23 cellular contexts compared by ENCODE assay signal in the genomic region with DNA sequence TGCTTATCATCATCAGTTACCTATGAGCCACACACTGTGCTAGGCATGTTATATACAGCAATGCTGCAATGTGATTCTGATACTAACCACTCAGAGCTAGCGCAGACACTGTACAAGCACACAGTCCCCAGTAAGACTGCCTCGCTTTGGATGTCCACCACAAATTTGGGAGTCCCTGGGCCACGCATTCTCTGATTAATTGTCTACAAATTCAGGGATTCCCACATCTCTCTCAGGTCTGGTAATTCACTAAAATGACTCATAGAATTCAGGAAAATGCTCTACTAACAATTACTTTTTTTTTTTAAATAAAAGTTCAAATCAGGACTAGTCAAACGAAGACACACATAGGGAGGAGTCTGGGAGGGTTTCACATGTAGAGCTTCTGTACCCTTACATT.
DNase-seq lines count a peak whose midpoint lies in the region; ATAC-seq and TF ChIP-seq lines count a peak whose summit lies in the region.
"Had no signal": no experiment of that assay in that cellular context is flagged by ENCODE, and none has a peak within 500 bp of the region (broad histone marks: within the 10 kb centered on the region; RNA-seq: fewer than 3 reads in every experiment).

No MANE protein-coding gene starts in this region.

- no peaks in the 10 kb centered on the region for H3F3A ChIP-seq in GM23338 (replicated peaks; ENCODE audit: low read depth)

- 0 out of 2 replicates have a peak, but pooled peaks cover 4% of the 10 kb centered on the region for H3K9me2 ChIP-seq in GM23338 (ENCODE audit: insufficient read depth)

- DNase-seq in GM23338 (ENCODE audit: low spot score) (no peak), amniotic epithelial cell (ENCODE audit: low read depth) (peak; percentile 12), foreskin keratinocyte (peak; percentile 40 to 42), renal cortical epithelial cell (ENCODE audit: low read depth) (peak; percentile 77)
- DNase-seq: BE2C, DMS53, GF-D8, H7, HFFc6, IMR-90, NCI-H1092 treated with DMSO at 0.1 percent for 48 hours, NCI-H2029 treated with DMSO at 0.1 percent for 48 hours, NCI-H2171, NCI-H345, NCI-H524, NCI-H774, SJCRH30 had no signal

- H3K27me3 Mint-ChIP-seq in GM23338 (ENCODE audit: insufficient read depth, low read depth, poor library complexity): no peaks in the 10 kb centered on the region
- H3K27me3 Mint-ChIP-seq in stimulated activated memory B cell treated with anti-CD40 and anti-IgM and Interleukin-4, amounts not matched to agents 10 μg/mL and 1 μg/mL and 100 μg/mL, for 72 hours: no peaks in the 10 kb centered on the region
- H3K27me3 Mint-ChIP-seq in activated T-helper 17 cell treated with anti-CD3 and anti-CD28 coated beads, Interleukin-2, amount 50 U/mL, for 72 hours: no peaks in the 10 kb centered on the region

- TF ChIP-seq CTCF in GM23338 (conservative IDR thresholded peaks at IDR 0.05; ENCODE audit: low read depth in 2 of 2) (no peak), foreskin keratinocyte (conservative IDR thresholded peaks at IDR 0.05) (no peak)

- ATAC-seq in GM23338 (no peak), foreskin keratinocyte (peak; percentile 31), GM19324 (IDR thresholded peaks at IDR 0.05; ENCODE audit: low FRiP score, unreplicated experiment) (no peak)
- ATAC-seq in stimulated activated memory B cell treated with anti-CD40 and anti-IgM and Interleukin-4, amounts not matched to agents 10 μg/mL and 1 μg/mL and 100 μg/mL, for 72 hours: no peak
- no peak for ATAC-seq in activated T-helper 17 cell treated with anti-CD3 and anti-CD28 coated beads, Interleukin-2, amount 50 U/mL, for 72 hours (replicated peaks)
- ATAC-seq: A549, Panc1 had no signal

- no peaks in the 10 kb centered on the region for H3K27me3 ChIP-seq in GM23338 (ENCODE audit: insufficient read depth)
- H3K27me3 ChIP-seq in foreskin keratinocyte: no peaks in the 10 kb centered on the region
- H3K27me3 ChIP-seq: BE2C, SJCRH30 had no signal

- no peaks in the 10 kb centered on the region for H3K9me3 Mint-ChIP-seq in GM23338
- no peaks in the 10 kb centered on the region for H3K9me3 Mint-ChIP-seq in stimulated activated memory B cell treated with anti-CD40 and anti-IgM and Interleukin-4, amounts not matched to agents 10 μg/mL and 1 μg/mL and 100 μg/mL, for 72 hours
- peaks cover 4% of the 10 kb centered on the region for H3K9me3 Mint-ChIP-seq in activated T-helper 17 cell treated with anti-CD3 and anti-CD28 coated beads, Interleukin-2, amount 50 U/mL, for 72 hours

- H3K36me3 ChIP-seq in GM23338 (ENCODE audit: insufficient read depth): no peaks in the 10 kb centered on the region
- H3K36me3 ChIP-seq: BE2C, SJCRH30 had no signal

- H3K79me2 ChIP-seq in GM23338 (replicated peaks; ENCODE audit: insufficient read depth): no peaks in the 10 kb centered on the region

- H3K27ac Mint-ChIP-seq in GM23338: peak overlapping the region; percentile 73; the same call in 1 of the 2 replicates
- no peak overlapping the region for H3K27ac Mint-ChIP-seq in stimulated activated memory B cell treated with anti-CD40 and anti-IgM and Interleukin-4, amounts not matched to agents 10 μg/mL and 1 μg/mL and 100 μg/mL, for 72 hours
- H3K27ac Mint-ChIP-seq in activated T-helper 17 cell treated with anti-CD3 and anti-CD28 coated beads, Interleukin-2, amount 50 U/mL, for 72 hours: no peak overlapping the region
- H3K27ac Mint-ChIP-seq: HFFc6 had no signal

- H2AFZ ChIP-seq in GM23338: no peak overlapping the region

- H3K36me3 Mint-ChIP-seq in GM23338 (ENCODE audit: low read depth): no peaks in the 10 kb centered on the region
- no peaks in the 10 kb centered on the region for H3K36me3 Mint-ChIP-seq in stimulated activated memory B cell treated with anti-CD40 and anti-IgM and Interleukin-4, amounts not matched to agents 10 μg/mL and 1 μg/mL and 100 μg/mL, for 72 hours
- no peaks in the 10 kb centered on the region for H3K36me3 Mint-ChIP-seq in activated T-helper 17 cell treated with anti-CD3 and anti-CD28 coated beads, Interleukin-2, amount 50 U/mL, for 72 hours (ENCODE audit: low read depth)

- no peak overlapping the region for H3K4me3 Mint-ChIP-seq in GM23338
- no peak overlapping the region for H3K4me3 Mint-ChIP-seq in stimulated activated memory B cell treated with anti-CD40 and anti-IgM and Interleukin-4, amounts not matched to agents 10 μg/mL and 1 μg/mL and 100 μg/mL, for 72 hours
- H3K4me3 Mint-ChIP-seq in activated T-helper 17 cell treated with anti-CD3 and anti-CD28 coated beads, Interleukin-2, amount 50 U/mL, for 72 hours: no peak overlapping the region
- H3K4me3 Mint-ChIP-seq: HFFc6 had no signal

- peak overlapping the region; percentile 23; the same call in 1 of the 2 replicates for H3K4me2 ChIP-seq in GM23338
- H3K4me2 ChIP-seq: A549, KMS-11 had no signal

- H3K4me3 ChIP-seq in GM23338: no peak overlapping the region
- H3K4me3 ChIP-seq: A549, SJCRH30 had no signal

- no peak overlapping the region for H3K27ac ChIP-seq in GM23338 (ENCODE audit: low read depth)
- no peak overlapping the region for H3K27ac ChIP-seq in foreskin keratinocyte
- H3K27ac ChIP-seq: A549, KMS-11, SJCRH30 had no signal

- H3K4me1 Mint-ChIP-seq in GM23338: peaks cover 20% of the 10 kb centered on the region
- H3K4me1 Mint-ChIP-seq in stimulated activated memory B cell treated with anti-CD40 and anti-IgM and Interleukin-4, amounts not matched to agents 10 μg/mL and 1 μg/mL and 100 μg/mL, for 72 hours: no peaks in the 10 kb centered on the region
- H3K4me1 Mint-ChIP-seq in activated T-helper 17 cell treated with anti-CD3 and anti-CD28 coated beads, Interleukin-2, amount 50 U/mL, for 72 hours: no peaks in the 10 kb centered on the region

- H3K4me1 ChIP-seq in GM23338 (ENCODE audit: insufficient read depth): peaks cover 18% of the 10 kb centered on the region
- H3K4me1 ChIP-seq in foreskin keratinocyte: no peaks in the 10 kb centered on the region
- H3K4me1 ChIP-seq: A549, BE2C, SJCRH30 had no signal

- no peaks in the 10 kb centered on the region for H4K20me1 ChIP-seq in GM23338 (replicated peaks; ENCODE audit: insufficient read depth)

TF ChIP-seq in GM23338, 12 proteins besides CTCF, POLR2A, EP300 and RAD21 (continues in another document):
- TF ChIP-seq ZNF462 (CRISPR knock-in tag; IDR thresholded peaks at IDR 0.05): no peak
- TF ChIP-seq STAT1 (IDR thresholded peaks at IDR 0.05; ENCODE audit: unreplicated experiment): no peak
